In the genomic region with DNA sequence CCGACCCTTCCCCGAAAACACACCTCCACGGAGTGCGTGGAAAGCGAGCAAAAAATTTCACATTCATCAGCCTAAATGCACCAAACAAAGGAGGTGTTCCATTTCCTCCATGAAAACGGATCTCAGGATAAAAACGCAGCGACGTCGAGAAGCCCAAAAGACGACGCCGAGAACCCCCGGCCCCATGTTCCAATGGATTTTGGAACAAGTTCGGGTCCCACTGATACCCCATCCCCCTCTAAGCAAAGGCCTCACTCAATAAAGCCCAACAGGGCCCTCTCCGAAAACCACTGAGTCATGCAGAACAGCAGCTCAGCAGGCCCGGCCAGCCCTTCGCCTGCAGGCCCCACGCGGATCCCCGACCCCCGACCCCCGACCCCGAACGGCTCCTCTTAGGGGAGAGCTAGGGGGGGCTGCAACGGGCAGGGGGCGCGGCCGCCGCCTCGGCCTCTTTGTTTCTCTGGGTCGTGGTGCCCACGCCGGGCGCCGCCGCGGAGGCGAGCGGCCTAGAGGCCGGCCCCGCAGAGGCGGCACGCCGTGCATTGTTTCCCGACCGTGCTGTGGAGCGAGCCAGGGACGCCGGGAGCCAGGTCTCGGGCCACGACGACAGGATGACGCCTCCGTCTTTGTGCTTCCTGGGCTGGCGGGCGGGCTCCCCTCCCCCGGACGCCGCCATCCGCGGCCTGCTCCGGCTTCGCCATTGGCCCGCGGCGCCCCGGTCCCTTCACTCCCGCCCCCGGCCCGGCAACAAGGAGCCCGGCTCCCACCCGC, we compare ENCODE assay signal across 8 cellular contexts. TPM values are rescaled to one million over a fixed set of nuclear protein-coding genes. Genes with fewer than 3 reads are reported as not detected.
A peak's percentile ranks its signal among the peaks of the same experiment; 100 is the strongest.
DNase-seq lines count a peak whose midpoint lies in the region; ATAC-seq, FAIRE-seq and TF ChIP-seq lines count a peak whose summit lies in the region.

No MANE protein-coding gene starts in this region.

- peak overlapping the region; percentile 99 for H3K4me2 ChIP-seq in keratinocyte (ENCODE audit: control insufficient read depth, extremely low read depth, insufficient read depth, low read depth, low read length)

- H3K36me3 Mint-ChIP-seq in activated B cell treated with CpG ODN at 0.5 μM for 24 hours (ENCODE audit: low read depth) = peaks cover 42% of the 10 kb centered on the region

- TF ChIP-seq CTCF in GM10266 (IDR thresholded peaks at IDR 0.05; ENCODE audit: control insufficient read depth, insufficient read depth, low read depth, missing control alignments) (no peak), activated B cell treated with CpG ODN at 0.5 μM for 24 hours (IDR thresholded peaks at IDR 0.05) (no peak), cardiac fibroblast (IDR thresholded peaks at IDR 0.05; ENCODE audit: low read depth, low read length) (no peak), keratinocyte (optimal IDR thresholded peaks at IDR 0.05 in 1 of 3, IDR thresholded peaks at IDR 0.05 in 1 of 3, conservative IDR thresholded peaks at IDR 0.05 in 1 of 3; ENCODE audit: extremely low read depth in 1 of 3, insufficient read depth in 2 of 3, low read length in 3 of 3) (no peak), D721Med (IDR thresholded peaks at IDR 0.05; ENCODE audit: insufficient read depth, missing control alignments) (no peak)

- peaks cover 8 to 12% of the 10 kb centered on the region in 2 experiments for H3K36me3 ChIP-seq in keratinocyte (ENCODE audit: control insufficient read depth in 2 of 2, extremely low read depth in 1 of 2, insufficient read depth in 2 of 2, low read length in 2 of 2)

- H3K27ac ChIP-seq in keratinocyte (ENCODE audit: control insufficient read depth, insufficient read depth, low read length) = peak overlapping the region; percentile 96

- H4K20me1 ChIP-seq in keratinocyte (ENCODE audit: control insufficient read depth, extremely low read depth, insufficient read depth, low read length) = peaks cover 26% of the 10 kb centered on the region

- no peaks in the 10 kb centered on the region for H3K9me3 ChIP-seq in keratinocyte (ENCODE audit: control insufficient read depth, low read depth, low read length)

- H3K4me3 ChIP-seq in cardiac fibroblast (replicated peaks in 1 of 2; ENCODE audit: low read depth in 2 of 2, low read length in 2 of 2) (peak overlapping the region; percentile 72 to 78), keratinocyte (ENCODE audit: control insufficient read depth in 2 of 3, extremely low read depth in 1 of 3, insufficient read depth in 2 of 3, low read depth in 1 of 3, low read length in 3 of 3) (peak overlapping the region; percentile 73 to 91 (median 86))

- no peaks in the 10 kb centered on the region for H3K27me3 Mint-ChIP-seq in activated B cell treated with CpG ODN at 0.5 μM for 24 hours

- POLR2A ChIA-PET in activated B cell treated with CpG ODN at 0.5 μM for 24 hours (lab: Charles Lee) = interaction anchor here (0.6 to 5.0 kb wide), 14 partner anchors 9 to 679 kb away, joined by 3 to 63 read pairs (median 6); partner anchors contain the start of gene CEMIP2

- no peak overlapping the region for H2AFZ ChIP-seq in keratinocyte (ENCODE audit: control insufficient read depth, low read length)

- H3K4me1 ChIP-seq in keratinocyte (ENCODE audit: control insufficient read depth, extremely low read depth, insufficient read depth, low read length) = peaks cover 27% of the 10 kb centered on the region

- CTCF ChIA-PET in activated B cell treated with CpG ODN at 0.5 μM for 24 hours (lab: Charles Lee) = interaction anchor here (1.7 kb wide), 1 partner anchor 71 kb away, joined by 5 read pairs; no protein-coding TSS in a partner anchor

- ATAC-seq in GM21737 (IDR thresholded peaks at IDR 0.05; ENCODE audit: unreplicated experiment) (peak; percentile 37), activated B cell treated with CpG ODN at 0.5 μM for 24 hours (ENCODE audit: low read depth) (peak; percentile 51)

- peaks cover 45% of the 10 kb centered on the region for H3K4me1 Mint-ChIP-seq in activated B cell treated with CpG ODN at 0.5 μM for 24 hours

- FAIRE-seq in keratinocyte (lab: Jason Lieb, UNC) (no peak), D721Med (lab: Jason Lieb, UNC) (no peak)

- intact Hi-C loops in activated B cell treated with CpG ODN at 0.5 μM for 24 hours (cut with micrococcal nuclease) = loop anchor here (1.0 to 2.0 kb wide), 7 partner anchors 9 to 1945 kb away; partner anchors contain the start of gene CEMIP2

- H3K9me3 Mint-ChIP-seq in activated B cell treated with CpG ODN at 0.5 μM for 24 hours = no peaks in the 10 kb centered on the region

- H3K9me1 ChIP-seq in keratinocyte (ENCODE audit: control insufficient read depth, extremely low read depth, insufficient read depth, low read length) = no peaks in the 10 kb centered on the region

- peaks cover 58% of the 10 kb centered on the region for H3K79me2 ChIP-seq in keratinocyte (ENCODE audit: control insufficient read depth, insufficient read depth, low read length)

- peak overlapping the region; percentile 89 for H3K9ac ChIP-seq in keratinocyte (ENCODE audit: control insufficient read depth, extremely low read depth, insufficient read depth, low read length)

- DNase-seq in GM10266 (ENCODE audit: extremely low spot score) = peak; percentile 89
- DNase-seq in Kasumi-1 (lab: John Stamatoyannopoulos, UW) = peak; percentile 14 to 25
- peak; percentile 62 for DNase-seq in activated B cell treated with CpG ODN at 0.5 μM for 24 hours
- peak; percentile 66 to 68 for DNase-seq in cardiac fibroblast (ENCODE audit: low read depth in 2 of 2)
- DNase-seq in keratinocyte (ENCODE audit: low read depth, low spot score) = no peak
- peak; percentile 37 to 66 (median 42) for DNase-seq in stimulated activated CD4-positive, alpha-beta T cell treated with anti-CD3 and anti-CD28 coated beads, Interleukin-12 subunit alpha, Interleukin-12 subunit beta, amount 100 ng/mL, for 48 hours (ENCODE audit: low read depth in 2 of 3, low spot score in 1 of 3)
- no peak for DNase-seq in D721Med (ENCODE audit: insufficient read length, low spot score)

- H3K27ac Mint-ChIP-seq in activated B cell treated with CpG ODN at 0.5 μM for 24 hours = peak overlapping the region; percentile 86

- peak overlapping the region; percentile 96 for H3K4me3 Mint-ChIP-seq in activated B cell treated with CpG ODN at 0.5 μM for 24 hours

- no peaks in the 10 kb centered on the region for H3K27me3 ChIP-seq in keratinocyte (ENCODE audit: control insufficient read depth, extremely low read depth, insufficient read depth, low read length)

- dilution Hi-C loops in keratinocyte (cut with MboI; ENCODE audit: extremely low pct_ligation_motif_present, low sequenced_read_pairs) = loop anchor here (25.0 kb wide), 1 partner anchor 223 kb away; no protein-coding TSS in a partner anchor

RNA-seq across cellular contexts. Expression of gene ZFAND5, which starts 0.9 kb away (rescaled TPM):
- 79.2 and 79.5 TPM in 2 replicates for total RNA-seq in activated B cell treated with CpG ODN at 0.5 μM for 24 hours
- polyA plus RNA-seq in keratinocyte = 39.2 to 67.9 TPM (median 67.3 TPM) in 3 replicates
- polyA plus RNA-seq in keratinocyte (2011; ENCODE audit: low read depth) = 244 TPM
- 30.5 and 64.9 TPM in 2 replicates for polyA plus RNA-seq in keratinocyte (2011; cell fraction: cytosol; rRNA removed)
- polyA plus RNA-seq in keratinocyte (2011; cell fraction: nucleus; rRNA removed) = 93.2 and 112 TPM in 2 replicates
- polyA plus RNA-seq in keratinocyte (2012; ENCODE audit: low replicate concordance) = 63.6 and 146 TPM in 2 replicates
- 11.9 to 48.9 TPM (median 30.8 TPM) in 3 replicates for polyA minus RNA-seq in keratinocyte
- 42.0 TPM for polyA minus RNA-seq in keratinocyte (2011; cell fraction: cytosol; rRNA and poly(A)+ RNA removed)
- polyA minus RNA-seq in keratinocyte (2011; cell fraction: nucleus; rRNA and poly(A)+ RNA removed) = 80.9 and 119 TPM in 2 replicates

Comparison
In these comparisons a context has a peak if more than half of its experiments do, and no peak if none do; other contexts are left out.
1. DNase-seq: peak in GM10266 (single experiment), Kasumi-1 (2 of 2), activated B cell treated with CpG ODN at 0.5 μM for 24 hours (single experiment), cardiac fibroblast (2 of 2) and stimulated activated CD4-positive, alpha-beta T cell treated with anti-CD3 and anti-CD28 coated beads, Interleukin-12 subunit alpha, Interleukin-12 subunit beta, amount 100 ng/mL, for 48 hours (3 of 3); none in keratinocyte (single experiment) and D721Med (single experiment).